ENCODE assay signal across 21 cellular contexts in genomic region chr7:127759945-127760421, GRCh38.
DNase-seq lines count a peak whose midpoint lies in the region; TF ChIP-seq lines count a peak whose summit lies in the region.
"Had no signal": no experiment of that assay in that cellular context is flagged by ENCODE, and none has a peak within 500 bp of the region (broad histone marks: within the 10 kb centered on the region; RNA-seq: fewer than 3 reads in every experiment).

No MANE protein-coding gene starts in this region.

- H3K27ac Mint-ChIP-seq in Caco-2 (ENCODE audit: unreplicated experiment), result peak overlapping the region; percentile 1

- WGBS in liver, result 43% methylated on average over 5 of the region's 5 CpGs
- WGBS in trophoblast cell (ENCODE audit: extremely low coverage, insufficient coverage, insufficient read length), result no CpG with 5 or more reads among the region's 5 CpGs

- intact Hi-C loops in Caco-2 (cut with micrococcal nuclease; ENCODE audit: unreplicated experiment), result no loop called here

- H3K9ac ChIP-seq in endocrine pancreas (ENCODE audit: control insufficient read depth, insufficient read depth, low read length), result no peak overlapping the region
- peak overlapping the region in 1 of 2 donors; percentile 42 for H3K9ac ChIP-seq in liver (ENCODE audit: low read depth in 1 of 2, low read length in 2 of 2)
- no peak overlapping the region for H3K9ac ChIP-seq in trophoblast cell (ENCODE audit: low read length)

- no peak overlapping the region for H4K8ac ChIP-seq in trophoblast cell (ENCODE audit: low read depth, low read length)

- no peak overlapping the region for H3K4me3 Mint-ChIP-seq in Caco-2 (ENCODE audit: unreplicated experiment)

- H3K27me3 ChIP-seq in Caco-2 (replicated peaks; ENCODE audit: control insufficient read depth, insufficient read depth, low read length) (no peaks in the 10 kb centered on the region), endocrine pancreas (ENCODE audit: control insufficient read depth, insufficient read depth, low read length) (no peaks in the 10 kb centered on the region), liver (ENCODE audit: control insufficient read depth in 4 of 4, insufficient read depth in 4 of 4, low read length in 3 of 4) (no peaks in the 10 kb centered on the region), trophoblast cell (ENCODE audit: insufficient read depth, low read length) (no peaks in the 10 kb centered on the region)
- H3K27me3 ChIP-seq: SJCRH30 had no signal

- H3K23ac ChIP-seq in trophoblast cell (ENCODE audit: low read length), result peak overlapping the region; percentile 48

- no TSS peak for BruUV-seq in Caco-2 (replicated peaks; lab: Mats Ljungman, UMichigan)

- DNase-seq in Caco-2, result no peak
- DNase-seq in trophoblast cell, result no peak
- DNase-seq in Ammon's horn (ENCODE audit: low spot score), result no peak
- no peak for DNase-seq in NCI-H774 (lab: John Stamatoyannopoulos, UW)
- DNase-seq in NCI-H524 (lab: John Stamatoyannopoulos, UW), result no peak
- no peak for DNase-seq in NAMALWA (ENCODE audit: low spot score)
- DNase-seq: C1 segment of cervical spinal cord; CD8-positive, alpha-beta memory T cell; EL; GF-D8; KBM-7; MM.1S; NCI-H1092; NCI-H1436; NCI-H1930; NCI-H2227 treated with DMSO at 0.1 percent for 48 hours; NCI-H510A treated with DMSO at 0.1 percent for 48 hours; OCI-M1; SJCRH30 had no signal

- H3K27me3 Mint-ChIP-seq in Caco-2 (ENCODE audit: insufficient read depth, unreplicated experiment), result no peaks in the 10 kb centered on the region
- H3K27me3 Mint-ChIP-seq: CD8-positive, alpha-beta memory T cell had no signal

- H4K91ac ChIP-seq in trophoblast cell (ENCODE audit: low read depth, low read length), result no peak overlapping the region

- no peak overlapping the region for H2BK120ac ChIP-seq in trophoblast cell (ENCODE audit: insufficient read depth, low read length, poor library complexity)

- H3K4me1 ChIP-seq in Caco-2 (peaks cover 18% of the 10 kb centered on the region), endocrine pancreas (ENCODE audit: control insufficient read depth, insufficient read depth, low read length) (peaks cover 19% of the 10 kb centered on the region), liver (ENCODE audit: control insufficient read depth in 4 of 4, insufficient read depth in 4 of 4, low read length in 3 of 4) (peaks cover 7 to 23% (median 10%) of the 10 kb centered on the region in 4 donors), trophoblast cell (ENCODE audit: control insufficient read depth in 1 of 2, insufficient read depth in 2 of 2, low read length in 2 of 2) (no peaks in the 10 kb centered on the region)
- H3K4me1 ChIP-seq: SJCRH30 had no signal

- no peaks in the 10 kb centered on the region for H3K9me3 Mint-ChIP-seq in Caco-2 (ENCODE audit: unreplicated experiment)
- H3K9me3 Mint-ChIP-seq: CD8-positive, alpha-beta memory T cell had no signal

- H3K36me3 ChIP-seq in Caco-2 (ENCODE audit: control insufficient read depth, insufficient read depth, low read length), result no peaks in the 10 kb centered on the region; the same call in 1 of the 2 replicates
- H3K36me3 ChIP-seq in endocrine pancreas (ENCODE audit: control insufficient read depth, insufficient read depth, low read length), result no peaks in the 10 kb centered on the region
- H3K36me3 ChIP-seq in liver (ENCODE audit: control insufficient read depth in 4 of 4, insufficient read depth in 3 of 4, low read depth in 1 of 4, low read length in 3 of 4), result peaks cover 0 to 2% (median 0%) of the 10 kb centered on the region in 4 donors
- H3K36me3 ChIP-seq in trophoblast cell (ENCODE audit: control insufficient read depth in 1 of 2, insufficient read depth in 2 of 2, low read length in 2 of 2), result peaks cover 2 to 4% of the 10 kb centered on the region in 2 experiments
- H3K36me3 ChIP-seq: SJCRH30 had no signal

- no peak overlapping the region for H2BK5ac ChIP-seq in trophoblast cell (ENCODE audit: low read depth, low read length, poor library complexity)

- H3K79me2 ChIP-seq in trophoblast cell (ENCODE audit: control insufficient read depth, insufficient read depth, low read length, poor library complexity), result no peaks in the 10 kb centered on the region

- no peak overlapping the region for H4K12ac ChIP-seq in trophoblast cell (ENCODE audit: low read depth, low read length)

- no peak overlapping the region for H3K4me2 ChIP-seq in trophoblast cell (ENCODE audit: low read length)

- H2BK12ac ChIP-seq in trophoblast cell (ENCODE audit: low read length), result no peak overlapping the region

- peak in 1 of 2 donors; percentile 3 for TF ChIP-seq RAD21 in liver (IDR thresholded peaks at IDR 0.05)

- H3K4ac ChIP-seq in trophoblast cell (ENCODE audit: low read depth, low read length), result peak overlapping the region; percentile 21

- H3K27ac ChIP-seq in liver (ENCODE audit: low read depth in 1 of 2, low read length in 2 of 2) (peak overlapping the region; percentile 42 to 64), trophoblast cell (ENCODE audit: low read depth, low read length) (no peak overlapping the region)
- H3K27ac ChIP-seq: SJCRH30 had no signal

- no peak overlapping the region for H3K4me3 ChIP-seq in Caco-2 (ENCODE audit: low read depth, low read length)
- peak overlapping the region; percentile 31 for H3K4me3 ChIP-seq in endocrine pancreas (ENCODE audit: control insufficient read depth, insufficient read depth, low read length)
- peak overlapping the region in 1 of 3 donors; percentile 8 for H3K4me3 ChIP-seq in liver (ENCODE audit: low read depth in 1 of 3, low read length in 3 of 3)
- H3K4me3 ChIP-seq in trophoblast cell (ENCODE audit: low read depth, low read length), result no peak overlapping the region
- H3K4me3 ChIP-seq: SJCRH30 had no signal

- H3K4me1 Mint-ChIP-seq in Caco-2 (ENCODE audit: low read depth, unreplicated experiment), result peaks cover 32% of the 10 kb centered on the region

- no peak overlapping the region for H2AFZ ChIP-seq in trophoblast cell (ENCODE audit: insufficient read depth, low read length, poor library complexity)

- H3K9me3 ChIP-seq in Caco-2 (no peaks in the 10 kb centered on the region), endocrine pancreas (ENCODE audit: control insufficient read depth, low read length) (no peaks in the 10 kb centered on the region), liver (ENCODE audit: control insufficient read depth in 4 of 4, low read length in 3 of 4) (no peaks in the 10 kb centered on the region), trophoblast cell (ENCODE audit: insufficient read depth, low read depth, low read length) (no peaks in the 10 kb centered on the region)
- H3K9me3 ChIP-seq: SJCRH30 had no signal

- H3K79me1 ChIP-seq in trophoblast cell (ENCODE audit: low read length), result no peaks in the 10 kb centered on the region

- POLR2A ChIA-PET in Caco-2 (lab: Charles Lee), result no interaction called here

- H3K14ac ChIP-seq in trophoblast cell (ENCODE audit: low read length), result no peak overlapping the region

- CTCF ChIA-PET in Caco-2 (lab: Charles Lee), result no interaction called here

- H3K18ac ChIP-seq in trophoblast cell (ENCODE audit: low read length), result no peak overlapping the region

- H3K36me3 Mint-ChIP-seq in Caco-2 (ENCODE audit: insufficient read depth, unreplicated experiment), result peaks cover 23% of the 10 kb centered on the region

- TF ChIP-seq CTCF in Caco-2 (IDR thresholded peaks at IDR 0.05; ENCODE audit: insufficient read depth in 1 of 2, low read depth in 1 of 2, low read length in 1 of 2, severe bottlenecking in 1 of 2, unreplicated experiment in 1 of 2) (no peak), liver (IDR thresholded peaks at IDR 0.05; ENCODE audit: low read depth, low read length, missing input control) (no peak)

- H2AK5ac ChIP-seq in trophoblast cell (ENCODE audit: low read length), result no peak overlapping the region

TF ChIP-seq in liver, 16 proteins besides CTCF, POLR2A, EP300 and RAD21:
- TF ChIP-seq EGR1 (IDR thresholded peaks at IDR 0.05; ENCODE audit: low read depth in 2 of 2), result no peak
- peak; percentile 29 to 44 for TF ChIP-seq HNF4A (conservative IDR thresholded peaks at IDR 0.05)
- TF ChIP-seq FOXA2 (IDR thresholded peaks at IDR 0.05), result peak; percentile 38
- peak; percentile 29 to 53 for TF ChIP-seq RXRA (IDR thresholded peaks at IDR 0.05)
- TF ChIP-seq YY1 (IDR thresholded peaks at IDR 0.05), result peak; percentile 51
- peak; percentile 53 for TF ChIP-seq SP1 (IDR thresholded peaks at IDR 0.05)
- no peak for TF ChIP-seq GABPA (IDR thresholded peaks at IDR 0.05 in 1 of 2, conservative IDR thresholded peaks at IDR 0.05 in 1 of 2)
- TF ChIP-seq NR2F2 (IDR thresholded peaks at IDR 0.05), result no peak
